Comparison of ENCODE assay signal across 1 cellular context in the genomic region with DNA sequence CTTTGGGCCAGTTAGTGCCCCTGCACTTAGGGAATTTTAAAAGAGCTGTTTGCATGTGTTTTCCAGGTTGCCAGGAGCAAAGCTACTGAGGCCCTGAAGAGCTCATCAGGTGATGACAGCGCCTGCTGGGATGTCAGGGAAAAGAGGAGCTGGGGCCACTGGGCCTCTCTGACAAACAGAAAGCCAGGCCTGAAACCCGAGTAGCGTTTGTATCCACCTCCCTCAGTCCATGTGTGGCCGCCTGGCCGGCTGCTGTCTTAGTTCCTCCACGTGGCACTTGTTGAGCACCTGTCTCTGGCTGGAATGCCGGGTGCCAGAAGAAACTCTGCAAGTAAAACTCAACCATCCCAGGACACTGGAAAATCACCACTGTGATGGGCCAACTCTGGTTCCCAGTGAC.
TF ChIP-seq lines count a peak whose summit lies in the region.

No MANE protein-coding gene starts in this region.

TF ChIP-seq in WTC11, 78 proteins besides CTCF, POLR2A, EP300 and RAD21 (continued from another document):
- TF ChIP-seq, protein P1, sequence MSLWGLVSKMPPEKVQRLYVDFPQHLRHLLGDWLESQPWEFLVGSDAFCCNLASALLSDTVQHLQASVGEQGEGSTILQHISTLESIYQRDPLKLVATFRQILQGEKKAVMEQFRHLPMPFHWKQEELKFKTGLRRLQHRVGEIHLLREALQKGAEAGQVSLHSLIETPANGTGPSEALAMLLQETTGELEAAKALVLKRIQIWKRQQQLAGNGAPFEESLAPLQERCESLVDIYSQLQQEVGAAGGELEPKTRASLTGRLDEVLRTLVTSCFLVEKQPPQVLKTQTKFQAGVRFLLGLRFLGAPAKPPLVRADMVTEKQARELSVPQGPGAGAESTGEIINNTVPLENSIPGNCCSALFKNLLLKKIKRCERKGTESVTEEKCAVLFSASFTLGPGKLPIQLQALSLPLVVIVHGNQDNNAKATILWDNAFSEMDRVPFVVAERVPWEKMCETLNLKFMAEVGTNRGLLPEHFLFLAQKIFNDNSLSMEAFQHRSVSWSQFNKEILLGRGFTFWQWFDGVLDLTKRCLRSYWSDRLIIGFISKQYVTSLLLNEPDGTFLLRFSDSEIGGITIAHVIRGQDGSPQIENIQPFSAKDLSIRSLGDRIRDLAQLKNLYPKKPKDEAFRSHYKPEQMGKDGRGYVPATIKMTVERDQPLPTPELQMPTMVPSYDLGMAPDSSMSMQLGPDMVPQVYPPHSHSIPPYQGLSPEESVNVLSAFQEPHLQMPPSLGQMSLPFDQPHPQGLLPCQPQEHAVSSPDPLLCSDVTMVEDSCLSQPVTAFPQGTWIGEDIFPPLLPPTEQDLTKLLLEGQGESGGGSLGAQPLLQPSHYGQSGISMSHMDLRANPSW (CRISPR knock-in tag; conservative IDR thresholded peaks at IDR 0.05; ENCODE audit: low read depth), result no peak
- TF ChIP-seq ZNF512 (CRISPR knock-in tag; IDR thresholded peaks at IDR 0.05; ENCODE audit: borderline replicate concordance) (no peak), FOXJ3 (CRISPR knock-in tag; IDR thresholded peaks at IDR 0.05; ENCODE audit: borderline replicate concordance) (no peak), ZNF671 (CRISPR knock-in tag; IDR thresholded peaks at IDR 0.05) (no peak), JUN (CRISPR knock-in tag; IDR thresholded peaks at IDR 0.05) (no peak), ZNF263 (CRISPR knock-in tag; IDR thresholded peaks at IDR 0.05; ENCODE audit: low read depth) (no peak), AR (CRISPR knock-in tag; IDR thresholded peaks at IDR 0.05) (no peak), CREB1 (CRISPR knock-in tag; IDR thresholded peaks at IDR 0.05) (no peak), MLX (CRISPR knock-in tag; IDR thresholded peaks at IDR 0.05) (no peak)
